20 cellular contexts compared by ENCODE assay signal in the genomic region with DNA sequence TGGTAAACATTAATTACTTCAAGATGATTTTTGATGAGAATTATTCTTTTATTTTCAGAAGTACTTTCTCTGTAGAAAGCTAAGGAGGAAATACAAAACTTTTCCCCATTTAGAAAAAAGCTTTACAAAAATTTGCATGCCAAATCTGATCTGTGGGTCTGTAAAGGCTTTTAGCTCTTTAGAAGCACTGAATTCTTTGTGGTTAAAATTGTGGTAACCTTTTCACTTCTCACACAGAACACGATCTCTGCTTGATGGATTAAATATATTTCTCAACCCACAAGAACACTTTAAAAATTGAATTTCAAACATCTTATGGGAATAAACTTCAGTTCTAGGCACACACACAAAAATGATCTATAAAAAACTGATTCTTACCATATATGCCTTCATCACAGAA.
A peak's percentile ranks its signal among the peaks of the same experiment; 100 is the strongest.
DNase-seq lines count a peak whose midpoint lies in the region; ATAC-seq, FAIRE-seq and TF ChIP-seq lines count a peak whose summit lies in the region.
"Had no signal": no experiment of that assay in that cellular context is flagged by ENCODE, and none has a peak within 500 bp of the region (broad histone marks: within the 10 kb centered on the region; RNA-seq: fewer than 3 reads in every experiment).

No MANE protein-coding gene starts in this region.

- no peaks in the 10 kb centered on the region for H3K36me3 ChIP-seq in KMS-11 (ENCODE audit: insufficient read depth)
- peaks cover 8% of the 10 kb centered on the region for H3K36me3 ChIP-seq in astrocyte (ENCODE audit: insufficient read depth, low read length)
- H3K36me3 ChIP-seq in naive thymus-derived CD4-positive, alpha-beta T cell (ENCODE audit: control insufficient read depth in 2 of 3, insufficient read depth in 3 of 3, low read length in 3 of 3): peaks cover 0 to 32% (median 8%) of the 10 kb centered on the region in 3 experiments

- no peaks in the 10 kb centered on the region for H3K27me3 Mint-ChIP-seq in astrocyte (ENCODE audit: low read depth, unreplicated experiment)
- no peaks in the 10 kb centered on the region for H3K27me3 Mint-ChIP-seq in naive thymus-derived CD4-positive, alpha-beta T cell

- no peak overlapping the region for H3K9ac ChIP-seq in KMS-11
- H3K9ac ChIP-seq in astrocyte (ENCODE audit: low read length): no peak overlapping the region
- H3K9ac ChIP-seq: parathyroid adenoma had no signal

- no peaks in the 10 kb centered on the region for H3K79me2 ChIP-seq in KMS-11 (ENCODE audit: insufficient read depth, low read depth)
- H3K79me2 ChIP-seq in astrocyte (ENCODE audit: insufficient read depth, low read length): no peaks in the 10 kb centered on the region
- H3K79me2 ChIP-seq: parathyroid adenoma had no signal

- no peaks in the 10 kb centered on the region for H3K9me3 ChIP-seq in astrocyte (ENCODE audit: insufficient read depth, low read depth, low read length)
- H3K9me3 ChIP-seq in naive thymus-derived CD4-positive, alpha-beta T cell (ENCODE audit: control insufficient read depth in 2 of 3, low read length in 3 of 3): no peaks in the 10 kb centered on the region
- H3K9me3 ChIP-seq: thyroid gland had no signal

- TF ChIP-seq CTCF in KMS-11 (conservative IDR thresholded peaks at IDR 0.05; ENCODE audit: low read depth, low read length): no peak
- no peak for TF ChIP-seq CTCF in astrocyte (IDR thresholded peaks at IDR 0.05; ENCODE audit: insufficient read depth, low read depth, low read length)

- FAIRE-seq in astrocyte (lab: Jason Lieb, UNC): no peak
- FAIRE-seq: D721Med had no signal

- H2AFZ ChIP-seq in KMS-11 (ENCODE audit: low read depth): no peak overlapping the region
- no peak overlapping the region for H2AFZ ChIP-seq in astrocyte (ENCODE audit: low read depth, low read length)
- H2AFZ ChIP-seq: parathyroid adenoma had no signal

- peak; percentile 15 for DNase-seq in EH (ENCODE audit: low read depth)
- peak; percentile 49 for DNase-seq in astrocyte (ENCODE audit: low read depth)
- peak in 3 of 9 donors; percentile 1 to 11 (median 11) for DNase-seq in naive thymus-derived CD4-positive, alpha-beta T cell
- no peak for DNase-seq in activated CD8-positive, alpha-beta memory T cell treated with anti-CD3 and anti-CD28 coated beads, Interleukin-2, amount 50 U/mL, for 48 hours
- DNase-seq in NCI-H748 (lab: John Stamatoyannopoulos, UW; ENCODE audit: unreplicated experiment): no peak
- DNase-seq in COLO829 (ENCODE audit: low spot score): no peak
- DNase-seq: activated CD4-positive, alpha-beta T cell treated with anti-CD3 and anti-CD28 coated beads, Interleukin-2, amount 50 U/mL, for 1 hour; activated CD8-positive, alpha-beta memory T cell treated with anti-CD3 and anti-CD28 coated beads, Interleukin-2, amount 50 U/mL, for 4 hours; activated gamma-delta T cell; anterior cingulate cortex; GF-D8; NCI-H187; RPMI8226; stimulated activated CD4-positive, alpha-beta T cell treated with anti-CD3 and anti-CD28 coated beads, Interleukin-1b, Interleukin-23, amount 100 ng/mL, for 48 hours; stimulated activated naive CD4-positive, alpha-beta T cell treated with Interleukin-2 at 50 U/mL for 16 hours; thyroid gland had no signal

- H3K4me3 Mint-ChIP-seq in astrocyte (ENCODE audit: unreplicated experiment): no peak overlapping the region
- H3K4me3 Mint-ChIP-seq in naive thymus-derived CD4-positive, alpha-beta T cell: peak overlapping the region in 8 of 10 donors; percentile 6 to 68 (median 52)

- H4K20me1 ChIP-seq in KMS-11 (ENCODE audit: insufficient read depth): no peaks in the 10 kb centered on the region
- no peaks in the 10 kb centered on the region for H4K20me1 ChIP-seq in astrocyte (ENCODE audit: insufficient read depth, low read length)

- H3K9me3 Mint-ChIP-seq in astrocyte (ENCODE audit: unreplicated experiment): no peaks in the 10 kb centered on the region
- no peaks in the 10 kb centered on the region for H3K9me3 Mint-ChIP-seq in naive thymus-derived CD4-positive, alpha-beta T cell

- H3K27ac ChIP-seq in KMS-11 (peak overlapping the region; percentile 17; the same call in 1 of the 2 replicates), astrocyte (ENCODE audit: low read depth, low read length) (no peak overlapping the region)
- H3K27ac ChIP-seq in naive thymus-derived CD4-positive, alpha-beta T cell (ENCODE audit: low read depth, low read length): peak overlapping the region; percentile 44
- H3K27ac ChIP-seq: parathyroid adenoma, thyroid gland had no signal

- H3K36me3 Mint-ChIP-seq in astrocyte (ENCODE audit: low read depth, unreplicated experiment): no peaks in the 10 kb centered on the region
- H3K36me3 Mint-ChIP-seq in naive thymus-derived CD4-positive, alpha-beta T cell: peaks cover 5 to 42% (median 22%) of the 10 kb centered on the region in 5 donors

- no peak for ATAC-seq in naive thymus-derived CD4-positive, alpha-beta T cell

- H3K27me3 ChIP-seq in KMS-11 (ENCODE audit: insufficient read depth, low read depth) (no peaks in the 10 kb centered on the region), astrocyte (ENCODE audit: insufficient read depth, low read length) (no peaks in the 10 kb centered on the region)
- H3K27me3 ChIP-seq in naive thymus-derived CD4-positive, alpha-beta T cell (ENCODE audit: control insufficient read depth in 2 of 2, insufficient read depth in 2 of 2, low read length in 2 of 2): no peaks in the 10 kb centered on the region
- H3K27me3 ChIP-seq: thyroid gland had no signal

- H3K4me3 ChIP-seq in KMS-11 (IDR thresholded peaks at IDR 0.05; ENCODE audit: insufficient read depth, low read depth, low read length) (no peak overlapping the region), astrocyte (ENCODE audit: insufficient read depth, low read depth, low read length) (no peak overlapping the region)
- H3K4me3 ChIP-seq in naive thymus-derived CD4-positive, alpha-beta T cell (ENCODE audit: low read length): no peak overlapping the region
- H3K4me3 ChIP-seq: lung, thyroid gland had no signal

- peaks cover 5% of the 10 kb centered on the region for H3K4me1 Mint-ChIP-seq in astrocyte (ENCODE audit: low read depth, unreplicated experiment)
- H3K4me1 Mint-ChIP-seq in naive thymus-derived CD4-positive, alpha-beta T cell: peaks cover 13 to 41% (median 20%) of the 10 kb centered on the region in 7 donors

- CTCF ChIA-PET in naive thymus-derived CD4-positive, alpha-beta T cell (lab: Charles Lee): interaction anchor here (1.7 kb wide), 1 partner anchor 10 kb away, joined by 3 read pairs; no protein-coding TSS in a partner anchor

- POLR2A ChIA-PET in naive thymus-derived CD4-positive, alpha-beta T cell (lab: Charles Lee): interaction anchor here (0.6 kb wide), 1 partner anchor 95 kb away, joined by 3 read pairs; no protein-coding TSS in a partner anchor

- H3K27ac Mint-ChIP-seq in astrocyte (ENCODE audit: unreplicated experiment): no peak overlapping the region
- H3K27ac Mint-ChIP-seq in naive thymus-derived CD4-positive, alpha-beta T cell: peak overlapping the region in 8 of 9 donors; percentile 23 to 84 (median 78)

- H3K4me2 ChIP-seq in KMS-11 (peak overlapping the region; percentile 44), astrocyte (ENCODE audit: low read length) (no peak overlapping the region)

- H3K4me1 ChIP-seq in KMS-11 (ENCODE audit: low read depth, poor library complexity, severe bottlenecking): peaks cover 21% of the 10 kb centered on the region
- no peaks in the 10 kb centered on the region for H3K4me1 ChIP-seq in astrocyte (ENCODE audit: insufficient read depth, low read length)
- H3K4me1 ChIP-seq in naive thymus-derived CD4-positive, alpha-beta T cell (ENCODE audit: control insufficient read depth in 2 of 2, insufficient read depth in 2 of 2, low read length in 2 of 2): peaks cover 0 to 18% of the 10 kb centered on the region in 2 donors
- H3K4me1 ChIP-seq: parathyroid adenoma had no signal

- intact Hi-C loops in naive thymus-derived CD4-positive, alpha-beta T cell (cut with micrococcal nuclease): no loop called here

Comparison
In these comparisons a context has a peak if more than half of its experiments do, and no peak if none do; other contexts are left out.
1. DNase-seq: peak in EH (single experiment) and astrocyte (single experiment); none in activated CD8-positive, alpha-beta memory T cell treated with anti-CD3 and anti-CD28 coated beads, Interleukin-2, amount 50 U/mL, for 48 hours (single experiment), NCI-H748 (single experiment) and COLO829 (single experiment).